In the genomic region with DNA sequence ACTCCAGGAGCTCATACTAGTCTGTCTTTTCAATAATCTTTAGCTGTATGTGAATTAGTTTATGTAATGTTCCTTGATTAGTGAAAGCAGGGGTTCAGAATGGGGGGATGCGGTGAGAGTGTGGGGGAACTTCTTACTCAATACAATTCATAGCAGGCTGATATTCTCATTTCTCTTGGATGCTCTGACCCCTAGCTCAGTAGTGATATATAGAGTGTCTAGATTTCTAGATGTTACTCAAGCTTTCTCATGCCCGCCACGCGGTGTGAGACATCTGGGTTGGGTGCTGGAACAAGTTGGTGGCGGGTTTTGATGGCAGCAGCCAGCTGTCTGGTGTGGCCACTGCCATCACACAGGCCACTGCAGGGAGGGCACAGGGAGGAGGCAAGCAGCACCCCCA, we compare ENCODE assay signal across 21 cellular contexts.
"Had no signal": no experiment of that assay in that cellular context is flagged by ENCODE, and none has a peak within 500 bp of the region (broad histone marks: within the 10 kb centered on the region; RNA-seq: fewer than 3 reads in every experiment).

No MANE protein-coding gene starts in this region.

- H3K27ac Mint-ChIP-seq: activated CD8-positive, alpha-beta memory T cell treated with anti-CD3 and anti-CD28 coated beads, Interleukin-2, amount 10 ng/mL, durations not matched to agents 7 days and 5 days; activated CD8-positive, alpha-beta T cell treated with anti-CD3 and anti-CD28 coated beads for 36 hours; endodermal cell; memory B cell; natural killer cell treated with Interleukin-12 subunit alpha and Interleukin-12 subunit beta and Interleukin-15 and Interleukin-18, amount 100 ng/mL, for 72 hours had no signal

- H3K27me3 ChIP-seq: body of pancreas had no signal

- H3K4me3 ChIP-seq: body of pancreas, cardiac muscle cell, gastroesophageal sphincter, heart left ventricle, tibial artery had no signal

- ATAC-seq: activated CD8-positive, alpha-beta memory T cell treated with anti-CD3 and anti-CD28 coated beads, Interleukin-2, amount 10 ng/mL, durations not matched to agents 7 days and 5 days; activated CD8-positive, alpha-beta T cell treated with anti-CD3 and anti-CD28 coated beads for 36 hours; body of pancreas; gastroesophageal sphincter; heart left ventricle; left cardiac atrium had no signal

- H3K27ac ChIP-seq: body of pancreas, cardiac muscle cell, epithelial cell of prostate, gastroesophageal sphincter, tibial artery had no signal

- DNase-seq: activated CD8-positive, alpha-beta memory T cell treated with anti-CD3 and anti-CD28 coated beads, Interleukin-2, amount 10 ng/mL, durations not matched to agents 7 days and 5 days; activated CD8-positive, alpha-beta T cell treated with anti-CD3 and anti-CD28 coated beads for 36 hours; activated naive CD4-positive, alpha-beta T cell; activated T-cell treated with anti-CD3 and anti-CD28 coated beads for 4 hours; body of pancreas; cortex of kidney; endodermal cell; heart left ventricle; islet precursor cell; left cardiac atrium; nucleus accumbens; stimulated activated CD4-positive, alpha-beta T cell treated with anti-CD3 and anti-CD28 coated beads, Interleukin-12 subunit alpha, Interleukin-12 subunit beta, amount 100 ng/mL, for 4 hours; stimulated activated naive CD4-positive, alpha-beta T cell treated with Interleukin-2 at 50 U/mL for 16 hours; substantia nigra; T-helper 9 cell; tibial artery had no signal

- H3K9me3 Mint-ChIP-seq: activated CD8-positive, alpha-beta T cell treated with anti-CD3 and anti-CD28 coated beads for 36 hours; natural killer cell treated with Interleukin-12 subunit alpha and Interleukin-12 subunit beta and Interleukin-15 and Interleukin-18, amount 100 ng/mL, for 72 hours had no signal

- H3K36me3 Mint-ChIP-seq: memory B cell; natural killer cell treated with Interleukin-12 subunit alpha and Interleukin-12 subunit beta and Interleukin-15 and Interleukin-18, amount 100 ng/mL, for 72 hours had no signal

- H3K4me1 Mint-ChIP-seq: memory B cell had no signal

- H3K36me3 ChIP-seq: cardiac muscle cell, gastroesophageal sphincter, heart left ventricle, tibial artery had no signal

- H3K4me3 Mint-ChIP-seq: activated CD8-positive, alpha-beta memory T cell treated with anti-CD3 and anti-CD28 coated beads, Interleukin-2, amount 10 ng/mL, durations not matched to agents 7 days and 5 days; activated CD8-positive, alpha-beta T cell treated with anti-CD3 and anti-CD28 coated beads for 36 hours; endodermal cell; memory B cell; natural killer cell treated with Interleukin-12 subunit alpha and Interleukin-12 subunit beta and Interleukin-15 and Interleukin-18, amount 100 ng/mL, for 72 hours had no signal

- H3K9me3 ChIP-seq: body of pancreas, gastroesophageal sphincter, heart left ventricle, tibial artery had no signal
